ENCODE assay signal across 8 cellular contexts in the genomic region with DNA sequence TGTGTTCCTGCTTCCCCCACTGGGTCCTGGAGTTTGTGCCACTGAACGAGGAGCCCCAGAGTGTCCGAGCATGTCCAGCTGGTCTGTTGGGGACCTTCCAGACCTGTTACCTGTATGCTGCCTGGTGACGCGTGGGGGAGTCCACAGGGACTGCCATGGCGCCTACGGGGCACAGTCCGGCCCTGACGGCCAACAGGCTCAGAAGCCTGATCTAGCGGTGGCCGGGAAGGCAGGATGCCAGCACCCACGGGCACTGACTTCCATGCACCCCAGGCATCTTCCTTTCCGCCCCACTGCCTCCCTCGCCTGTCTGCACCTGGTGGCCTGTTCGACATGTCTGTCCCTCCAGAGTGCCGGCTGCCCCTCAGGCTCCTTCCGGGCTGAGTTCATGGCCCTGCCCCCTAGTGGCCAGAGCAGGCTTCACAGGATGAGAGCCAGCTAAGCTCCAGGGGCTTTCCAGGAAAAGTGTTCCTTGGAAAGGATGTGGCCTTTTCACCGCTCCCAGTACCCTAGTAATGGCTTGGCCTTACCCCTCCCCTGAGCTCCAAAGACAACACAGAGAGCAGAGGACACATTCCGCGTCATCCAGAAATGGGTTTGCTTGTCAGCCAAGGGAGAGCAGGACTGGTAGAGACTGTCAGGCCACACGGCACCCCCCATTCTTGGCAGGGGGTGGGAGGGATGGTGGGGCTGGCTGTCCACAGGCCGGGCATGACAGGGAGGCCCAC. TPM values are rescaled to one million over a fixed set of nuclear protein-coding genes. Genes with fewer than 3 reads are reported as not detected.
DNase-seq lines count a peak whose midpoint lies in the region; ATAC-seq and TF ChIP-seq lines count a peak whose summit lies in the region.

No MANE protein-coding gene starts in this region.

- peak; percentile 67 to 75 for ATAC-seq in activated T-cell treated with anti-CD3 and anti-CD28 coated beads, Interleukin-2, amount 50 U/mL, for 4 hours
- ATAC-seq in HG03565 (IDR thresholded peaks at IDR 0.05; ENCODE audit: unreplicated experiment) (no peak), GM21717 (IDR thresholded peaks at IDR 0.05; ENCODE audit: unreplicated experiment) (no peak)

- H3K4me1 Mint-ChIP-seq in activated T-cell treated with anti-CD3 and anti-CD28 coated beads, Interleukin-2, amount 50 U/mL, for 4 hours (ENCODE audit: low read depth), result peaks cover 12% of the 10 kb centered on the region

- no peaks in the 10 kb centered on the region for H3K27me3 Mint-ChIP-seq in activated T-cell treated with anti-CD3 and anti-CD28 coated beads, Interleukin-2, amount 50 U/mL, for 4 hours (ENCODE audit: low read depth)

- DNase-seq in NCI-H526 (lab: John Stamatoyannopoulos, UW) (peak; percentile 20 to 62), NCI-H526 treated with DMSO at 0.1 percent for 48 hours (lab: John Stamatoyannopoulos, UW) (no peak), NCI-H82 treated with DMSO at 0.1 percent for 48 hours (lab: John Stamatoyannopoulos, UW; ENCODE audit: unreplicated experiment) (peak; percentile 34), fibroblast of the aortic adventitia (ENCODE audit: low read depth) (peak; percentile 33)
- peak; percentile 54 for DNase-seq in activated T-cell treated with anti-CD3 and anti-CD28 coated beads, Interleukin-2, amount 50 U/mL, for 4 hours

- peak overlapping the region; percentile 58 for H2AFZ ChIP-seq in parathyroid adenoma

- H3K27me3 ChIP-seq in parathyroid adenoma (ENCODE audit: control insufficient read depth, insufficient read depth, low read length), result no peaks in the 10 kb centered on the region

- H3K9ac ChIP-seq in parathyroid adenoma, result no peak overlapping the region

- H3K4me2 ChIP-seq in parathyroid adenoma (ENCODE audit: low read length), result peak overlapping the region; percentile 22

- H3K9me3 ChIP-seq in parathyroid adenoma (ENCODE audit: control insufficient read depth, low read length), result no peaks in the 10 kb centered on the region

- no peak overlapping the region for H3K4me3 ChIP-seq in fibroblast of the aortic adventitia (ENCODE audit: low read depth, low read length)
- no peak overlapping the region for H3K4me3 ChIP-seq in parathyroid adenoma (ENCODE audit: low read depth, low read length)

- no peak overlapping the region for H3K4me3 Mint-ChIP-seq in activated T-cell treated with anti-CD3 and anti-CD28 coated beads, Interleukin-2, amount 50 U/mL, for 4 hours

- H3K36me3 ChIP-seq in parathyroid adenoma (ENCODE audit: control insufficient read depth, insufficient read depth, low read length), result no peaks in the 10 kb centered on the region

- H3K79me2 ChIP-seq in parathyroid adenoma, result no peaks in the 10 kb centered on the region

- no peaks in the 10 kb centered on the region for H3K4me1 ChIP-seq in parathyroid adenoma

- no peak overlapping the region for H3K27ac ChIP-seq in parathyroid adenoma

- H3K9me3 Mint-ChIP-seq in activated T-cell treated with anti-CD3 and anti-CD28 coated beads, Interleukin-2, amount 50 U/mL, for 4 hours, result no peaks in the 10 kb centered on the region

- TF ChIP-seq CTCF in fibroblast of the aortic adventitia (IDR thresholded peaks at IDR 0.05; ENCODE audit: insufficient read depth, low read length) (peak; percentile 77), parathyroid adenoma (IDR thresholded peaks at IDR 0.05) (peak; percentile 58)

- no peaks in the 10 kb centered on the region for H3K36me3 Mint-ChIP-seq in activated T-cell treated with anti-CD3 and anti-CD28 coated beads, Interleukin-2, amount 50 U/mL, for 4 hours (ENCODE audit: insufficient read depth)

RNA-seq across cellular contexts. Expression of a gene that starts 35.7 kb away (rescaled TPM):
- total RNA-seq in activated T-cell treated with anti-CD3 and anti-CD28 coated beads, Interleukin-2, amount 50 U/mL, for 4 hours, result 10 to 100 TPM; 36.9 to 38.0 (median 37.1) TPM
- total RNA-seq in fibroblast of the aortic adventitia (ENCODE audit: low replicate concordance), result 67.2 and 76.3 TPM in 2 replicates

RNA-seq across cellular contexts. Expression of a gene that starts 50.9 kb away (rescaled TPM):
- 1 to 10 TPM in 2 of 3 donors, under 1 TPM in 1; 0.46 to 1.2 (median 1.0) TPM for total RNA-seq in activated T-cell treated with anti-CD3 and anti-CD28 coated beads, Interleukin-2, amount 50 U/mL, for 4 hours
- 1.4 and 2.3 TPM in 2 replicates for total RNA-seq in fibroblast of the aortic adventitia (ENCODE audit: low replicate concordance)

RNA-seq across cellular contexts. Expression of a gene that starts 51.8 kb away (rescaled TPM):
- total RNA-seq in activated T-cell treated with anti-CD3 and anti-CD28 coated beads, Interleukin-2, amount 50 U/mL, for 4 hours, result under 1 TPM in 2 of 3 donors, not detected in 1; 0.19 to 0.95 TPM
- total RNA-seq in fibroblast of the aortic adventitia (ENCODE audit: low replicate concordance), result 0.09 TPM in 1 of 2 replicates, not detected in the other

Comparison
In these comparisons a context has a peak if more than half of its experiments do, and no peak if none do; other contexts are left out.
1. ATAC-seq: peak in activated T-cell treated with anti-CD3 and anti-CD28 coated beads, Interleukin-2, amount 50 U/mL, for 4 hours (2 of 2); none in HG03565 (single experiment) and GM21717 (single experiment).